In genomic region chr18:46411862-46412690, GRCh38 we compare ENCODE assay signal across 11 cellular contexts.
DNase-seq lines count a peak whose midpoint lies in the region; ATAC-seq and TF ChIP-seq lines count a peak whose summit lies in the region.
"Had no signal": no experiment of that assay in that cellular context is flagged by ENCODE, and none has a peak within 500 bp of the region (broad histone marks: within the 10 kb centered on the region; RNA-seq: fewer than 3 reads in every experiment).

No MANE protein-coding gene starts in this region.

- no peak overlapping the region for H3K27ac Mint-ChIP-seq in activated CD8-positive, alpha-beta memory T cell treated with anti-CD3 and anti-CD28 coated beads, Interleukin-2, amount 10 ng/mL, durations not matched to agents 7 days and 5 days

- no peak overlapping the region for H3K4me2 ChIP-seq in hepatocyte
- H3K4me2 ChIP-seq: KMS-11 had no signal

- TF ChIP-seq POLR2A in testis (IDR thresholded peaks at IDR 0.05) = no peak

- H3K9me2 ChIP-seq in hepatocyte (replicated peaks; ENCODE audit: insufficient read depth) = no peaks in the 10 kb centered on the region

- H3K79me2 ChIP-seq in hepatocyte = no peaks in the 10 kb centered on the region

- intact Hi-C loops in testis (cut with DNase I; ENCODE audit: low total_unique reads) = no loop called here

- H3K36me3 ChIP-seq in WERI-Rb-1 (no peaks in the 10 kb centered on the region), testis (ENCODE audit: low read depth, missing control alignments) (no peaks in the 10 kb centered on the region), hepatocyte (replicated peaks; ENCODE audit: insufficient read depth, low read depth) (no peaks in the 10 kb centered on the region)
- H3K36me3 ChIP-seq: HAP-1, uterus had no signal

- no peaks in the 10 kb centered on the region for H4K20me1 ChIP-seq in hepatocyte (ENCODE audit: insufficient read depth, poor library complexity, severe bottlenecking)

- no peaks in the 10 kb centered on the region for H3K27me3 ChIP-seq in WERI-Rb-1 (ENCODE audit: insufficient read depth, low read depth, severe bottlenecking)
- H3K27me3 ChIP-seq in testis = no peaks in the 10 kb centered on the region
- H3K27me3 ChIP-seq in hepatocyte = no peaks in the 10 kb centered on the region
- H3K27me3 ChIP-seq: uterus had no signal

- H3K9me3 ChIP-seq in WERI-Rb-1 (ENCODE audit: severe bottlenecking) (no peaks in the 10 kb centered on the region), testis (no peaks in the 10 kb centered on the region), hepatocyte (ENCODE audit: low read depth) (no peaks in the 10 kb centered on the region)
- H3K9me3 ChIP-seq: HAP-1, uterus had no signal

- peak overlapping the region; percentile 46 for H3K27ac ChIP-seq in WERI-Rb-1
- no peak overlapping the region for H3K27ac ChIP-seq in testis
- no peak overlapping the region for H3K27ac ChIP-seq in hepatocyte
- H3K27ac ChIP-seq: KMS-11, uterus had no signal

- CTCF ChIA-PET in activated CD8-positive, alpha-beta memory T cell treated with anti-CD3 and anti-CD28 coated beads, Interleukin-2, amount 10 ng/mL, durations not matched to agents 7 days and 5 days (lab: Charles Lee) = no interaction called here

- H3K4me3 Mint-ChIP-seq in activated CD8-positive, alpha-beta memory T cell treated with anti-CD3 and anti-CD28 coated beads, Interleukin-2, amount 10 ng/mL, durations not matched to agents 7 days and 5 days = no peak overlapping the region

- H3K27me3 Mint-ChIP-seq in activated CD8-positive, alpha-beta memory T cell treated with anti-CD3 and anti-CD28 coated beads, Interleukin-2, amount 10 ng/mL, durations not matched to agents 7 days and 5 days = peaks cover 5% of the 10 kb centered on the region

- H3K4me3 ChIP-seq in WERI-Rb-1 (ENCODE audit: low read depth, low read length) (no peak overlapping the region), testis (no peak overlapping the region), hepatocyte (no peak overlapping the region)
- H3K4me3 ChIP-seq: HAP-1, uterus had no signal

- TF ChIP-seq CTCF in WERI-Rb-1 (IDR thresholded peaks at IDR 0.05; ENCODE audit: low read depth, low read length) (no peak), testis (IDR thresholded peaks at IDR 0.05) (no peak), hepatocyte (IDR thresholded peaks at IDR 0.05; ENCODE audit: poor library complexity) (no peak)

- no peaks in the 10 kb centered on the region for H3K9me3 Mint-ChIP-seq in activated CD8-positive, alpha-beta memory T cell treated with anti-CD3 and anti-CD28 coated beads, Interleukin-2, amount 10 ng/mL, durations not matched to agents 7 days and 5 days (ENCODE audit: low read depth)

- DNase-seq in NCI-H1694 treated with DMSO at 0.1 percent for 48 hours (lab: John Stamatoyannopoulos, UW) (peak; percentile 21), NCI-H1694 (lab: John Stamatoyannopoulos, UW) (no peak), WERI-Rb-1 (peak; percentile 67), iPS-NIHi7 (ENCODE audit: extremely low spot score) (peak; percentile 46), testis (peak; percentile 50), hepatocyte (ENCODE audit: low spot score) (no peak)
- DNase-seq in activated CD8-positive, alpha-beta memory T cell treated with anti-CD3 and anti-CD28 coated beads, Interleukin-2, amount 10 ng/mL, durations not matched to agents 7 days and 5 days = no peak

- WGBS in testis, 2 donors = 54 to 57% methylated on average over 3 to 6 of the region's 6 CpGs
- WGBS in hepatocyte (ENCODE audit: low lambda C conversion rate, missing lambda C conversion rate) = 32% methylated on average over 6 of the region's 6 CpGs

- H3K4me1 Mint-ChIP-seq in activated CD8-positive, alpha-beta memory T cell treated with anti-CD3 and anti-CD28 coated beads, Interleukin-2, amount 10 ng/mL, durations not matched to agents 7 days and 5 days = no peaks in the 10 kb centered on the region

- no peaks in the 10 kb centered on the region for H3K36me3 Mint-ChIP-seq in activated CD8-positive, alpha-beta memory T cell treated with anti-CD3 and anti-CD28 coated beads, Interleukin-2, amount 10 ng/mL, durations not matched to agents 7 days and 5 days

- H3K4me1 ChIP-seq in testis = peaks cover 19% of the 10 kb centered on the region
- peaks cover 18% of the 10 kb centered on the region for H3K4me1 ChIP-seq in hepatocyte (ENCODE audit: insufficient read depth)
- H3K4me1 ChIP-seq: HAP-1, uterus had no signal

- no peak overlapping the region for H2AFZ ChIP-seq in hepatocyte

- ATAC-seq in activated CD8-positive, alpha-beta memory T cell treated with anti-CD3 and anti-CD28 coated beads, Interleukin-2, amount 10 ng/mL, durations not matched to agents 7 days and 5 days = no peak
- no peak for ATAC-seq in GM21526 (IDR thresholded peaks at IDR 0.05; ENCODE audit: low FRiP score, unreplicated experiment)

Comparison
In these comparisons a context has a peak if more than half of its experiments do, and no peak if none do; other contexts are left out.
1. DNase-seq: peak in NCI-H1694 treated with DMSO at 0.1 percent for 48 hours (single experiment), WERI-Rb-1 (single experiment), iPS-NIHi7 (single experiment) and testis (single experiment); none in NCI-H1694 (single experiment), activated CD8-positive, alpha-beta memory T cell treated with anti-CD3 and anti-CD28 coated beads, Interleukin-2, amount 10 ng/mL, durations not matched to agents 7 days and 5 days (single experiment) and hepatocyte (single experiment).